8 cellular contexts compared by ENCODE assay signal in the genomic region with DNA sequence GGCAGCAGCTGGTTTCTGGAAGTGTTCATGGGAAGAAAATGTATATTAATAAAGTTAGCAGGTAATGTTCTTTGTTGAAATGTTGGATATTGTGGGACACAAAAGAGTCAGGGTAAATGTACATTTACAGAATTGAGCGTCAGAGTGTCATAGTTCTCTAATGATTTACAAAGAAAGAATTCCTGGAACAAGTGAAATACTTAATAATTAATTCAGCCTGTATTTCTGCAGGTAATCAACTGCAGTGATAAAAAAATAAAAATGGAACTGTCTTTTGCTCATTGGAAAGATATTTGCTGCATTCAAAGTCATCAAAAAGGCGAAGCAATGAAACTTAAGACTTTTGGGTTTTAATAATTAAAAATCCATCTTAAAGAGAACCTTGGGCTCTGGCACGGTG. TPM values are rescaled to one million over a fixed set of nuclear protein-coding genes. Genes with fewer than 3 reads are reported as not detected.
"Had no signal": no experiment of that assay in that cellular context is flagged by ENCODE, and none has a peak within 500 bp of the region (broad histone marks: within the 10 kb centered on the region; RNA-seq: fewer than 3 reads in every experiment).

No MANE protein-coding gene starts in this region.

- H2AFZ ChIP-seq: GM23338 had no signal

- H3K4me3 ChIP-seq: GM23338 had no signal

- H3K27ac Mint-ChIP-seq: GM23338, H9, IgD-negative memory B cell had no signal

- H3K4me2 ChIP-seq: GM23338 had no signal

- H3K9me3 Mint-ChIP-seq: IgD-negative memory B cell had no signal

- H3K36me3 Mint-ChIP-seq: IgD-negative memory B cell had no signal

- H3K4me1 Mint-ChIP-seq: IgD-negative memory B cell had no signal

- H3K27ac ChIP-seq: HL-60 had no signal

- ATAC-seq: GM23338, HepG2 had no signal

- H3K4me3 Mint-ChIP-seq: GM23338, H9, IgD-negative memory B cell had no signal

- DNase-seq: H9, HCEC 1CT, KBM-7 had no signal

RNA-seq across cellular contexts. Expression of a gene that starts 27.4 kb away (rescaled TPM):
- total RNA-seq: HT1080 had no signal
